8 cellular contexts compared by ENCODE assay signal in the genomic region with DNA sequence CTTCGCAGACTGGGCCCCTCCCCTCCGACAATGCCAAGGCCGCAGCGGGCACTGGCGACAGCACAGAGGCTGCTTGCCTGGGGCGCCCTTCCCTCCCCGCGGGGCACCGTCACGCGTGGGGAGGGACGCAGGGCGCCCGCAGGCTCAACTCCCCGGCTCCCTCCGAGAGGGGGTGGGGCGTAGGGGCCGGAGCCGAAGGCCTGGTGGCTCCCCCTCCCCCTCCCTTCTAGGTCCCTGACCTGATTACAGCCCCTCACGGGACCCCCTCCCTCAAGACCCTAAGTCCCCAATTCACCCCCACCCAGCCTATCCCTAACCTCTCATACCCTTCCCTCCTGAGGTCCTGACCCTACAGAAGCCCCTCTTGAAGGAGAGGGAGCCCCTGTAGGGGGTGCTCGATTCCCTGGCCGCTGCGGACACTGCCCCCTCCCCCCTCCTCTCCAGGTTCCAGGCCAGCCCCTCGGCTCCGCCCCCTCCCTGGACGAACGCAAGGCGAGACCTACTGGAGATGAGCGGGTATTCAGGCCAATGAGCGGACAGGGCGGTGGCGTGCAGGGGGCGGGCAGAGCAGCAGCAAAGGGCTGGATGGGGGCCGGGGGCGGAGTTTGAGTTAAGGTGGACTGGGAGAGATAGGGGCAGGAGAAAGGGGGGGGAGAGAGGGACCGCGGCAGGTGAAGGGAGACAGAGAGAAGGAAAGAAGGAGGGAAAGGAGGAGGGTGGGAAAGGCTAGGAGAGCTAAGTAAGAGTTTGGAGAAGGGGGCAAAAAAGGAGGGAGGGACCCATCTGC. TPM values are rescaled to one million over a fixed set of nuclear protein-coding genes. Genes with fewer than 3 reads are reported as not detected.
DNase-seq lines count a peak whose midpoint lies in the region; ATAC-seq and TF ChIP-seq lines count a peak whose summit lies in the region.

No MANE protein-coding gene starts in this region.

- WGBS in IMR-90 (ENCODE audit: extremely low coverage in 2 of 2, insufficient read length in 1 of 2), 2 experiments, result 0% methylated on average over 8 of the region's 37 CpGs; no CpG with 5 or more reads in 1 of the 2 experiments

- dilution Hi-C loops in IMR-90 (cut with HindIII; ENCODE audit: low sequenced_read_pairs, unreplicated experiment), result no loop called here

- H4K8ac ChIP-seq in IMR-90 (ENCODE audit: low read depth in 2 of 2, low read length in 2 of 2), result peak overlapping the region; percentile 11 to 92; a peak in 3 of 4 replicates

- H3K4me3 ChIP-seq in IMR-90 (ENCODE audit: insufficient read depth, low read depth, low read length), result peak overlapping the region; percentile 75
- H3K4me3 ChIP-seq in OCI-LY3 (ENCODE audit: low read length), result peak overlapping the region; percentile 84
- H3K4me3 ChIP-seq in epithelial cell of esophagus (ENCODE audit: low read length), result peak overlapping the region; percentile 89
- H3K4me3 ChIP-seq in mononuclear cell (ENCODE audit: low read length), result peak overlapping the region; percentile 62

- peak overlapping the region; percentile 47; the same call in 1 of the 2 replicates for H3K56ac ChIP-seq in IMR-90 (ENCODE audit: extremely low read depth, insufficient read depth, low read length)

- H3K79me1 ChIP-seq in IMR-90 (ENCODE audit: low read depth in 1 of 2, low read length in 2 of 2), result peaks cover 14 to 59% of the 10 kb centered on the region in 2 experiments

- DNase-seq in COR-L47 (lab: John Stamatoyannopoulos, UW), result peak; percentile 99
- DNase-seq in IMR-90, result peak; percentile 99
- peak; percentile 98 for DNase-seq in activated T-cell treated with anti-CD3 and anti-CD28 coated beads for 24 hours (ENCODE audit: low read depth)
- peak; percentile 100 for DNase-seq in epithelial cell of esophagus (ENCODE audit: low read depth)
- peak; percentile 95 to 98 for DNase-seq in stimulated activated CD8-positive, alpha-beta memory T cell treated with anti-CD3 and anti-CD28 coated beads, Interleukin-2, amount 100 ng/mL, for 1 hour (ENCODE audit: low read depth in 2 of 2)

- peaks cover 42% of the 10 kb centered on the region for H3K79me2 ChIP-seq in OCI-LY3 (ENCODE audit: low read length)

- in situ Hi-C loops in IMR-90 (cut with MboI; ENCODE audit: low sequenced_read_pairs), result no loop called here

- H3K9me1 ChIP-seq in IMR-90 (ENCODE audit: insufficient read depth, low read length), result peaks cover 12% of the 10 kb centered on the region

- TF ChIP-seq POLR2A in IMR-90 (IDR thresholded peaks at IDR 0.05; ENCODE audit: low read depth, low read length), result no peak

- H3K9me3 ChIP-seq in IMR-90 (ENCODE audit: control insufficient read depth, insufficient read depth, low read length), result no peaks in the 10 kb centered on the region
- no peaks in the 10 kb centered on the region for H3K9me3 ChIP-seq in OCI-LY3 (ENCODE audit: insufficient read depth, low read length)
- H3K9me3 ChIP-seq in mononuclear cell (ENCODE audit: low read depth, low read length), result no peaks in the 10 kb centered on the region

- peak overlapping the region; percentile 94 for H2BK5ac ChIP-seq in IMR-90 (ENCODE audit: low read depth, low read length, poor library complexity, severe bottlenecking)

- H2BK20ac ChIP-seq in IMR-90 (ENCODE audit: low read depth, low read length), result peak overlapping the region; percentile 70; the same call in 1 of the 2 replicates

- H4K91ac ChIP-seq in IMR-90 (ENCODE audit: insufficient read depth, low read depth, low read length), result peak overlapping the region; percentile 94

- CTCF ChIA-PET in IMR-90 (lab: Yijun Ruan, JAX), result interaction anchor here (0.9 kb wide), 1 partner anchor 31 kb away, joined by 4 read pairs; the partner anchor contains the start of gene SHC1

- H2BK15ac ChIP-seq in IMR-90 (ENCODE audit: low read depth, low read length), result peak overlapping the region; percentile 95; the same call in 2 of the 3 replicates

- peak overlapping the region; percentile 96 for H3K18ac ChIP-seq in IMR-90 (ENCODE audit: low read depth, low read length)

- TF ChIP-seq CTCF in IMR-90 (conservative IDR thresholded peaks at IDR 0.05; ENCODE audit: low read depth, low read length) (peak; percentile 50), OCI-LY3 (IDR thresholded peaks at IDR 0.05; ENCODE audit: low read depth, low read length) (peak; percentile 82), epithelial cell of esophagus (IDR thresholded peaks at IDR 0.05; ENCODE audit: insufficient read depth, low read depth, low read length, missing control alignments) (peak; percentile 33)

- H4K20me1 ChIP-seq in IMR-90 (ENCODE audit: insufficient read depth, low read length) (no peaks in the 10 kb centered on the region), OCI-LY3 (ENCODE audit: insufficient read depth, low read length) (peaks cover 2% of the 10 kb centered on the region; the same call in 1 of the 2 replicates)

- H3K36me3 ChIP-seq in IMR-90 (ENCODE audit: control insufficient read depth, insufficient read depth, low read length), result no peaks in the 10 kb centered on the region; the same call in none of the 2 replicates
- peaks cover 7% of the 10 kb centered on the region for H3K36me3 ChIP-seq in OCI-LY3 (replicated peaks; ENCODE audit: low read depth, low read length)

- intact Hi-C loops in IMR-90 (cut with micrococcal nuclease), result loop anchor here (1.0 to 5.0 kb wide), 3 partner anchors 30 to 65 kb away; partner anchors contain the start of genes ADAM15 and PMVK

- H3K4me1 ChIP-seq in IMR-90 (ENCODE audit: control insufficient read depth, insufficient read depth, low read length) (peaks cover 21% of the 10 kb centered on the region), OCI-LY3 (ENCODE audit: low read length) (peaks cover 50% of the 10 kb centered on the region), mononuclear cell (ENCODE audit: insufficient read depth, low read length) (peaks cover 65% of the 10 kb centered on the region)

- TF ChIP-seq RAD21 in IMR-90 (IDR thresholded peaks at IDR 0.05; ENCODE audit: low read length), result 0 out of 2 replicates have a peak, but pooled peaks have one; percentile 11

- no TSS peak for BruUV-seq in IMR-90 (replicated peaks; lab: Mats Ljungman, UMichigan)

- H3K27me3 ChIP-seq in IMR-90 (ENCODE audit: control insufficient read depth, insufficient read depth, low read length), result no peaks in the 10 kb centered on the region
- no peaks in the 10 kb centered on the region for H3K27me3 ChIP-seq in OCI-LY3 (ENCODE audit: low read depth, low read length)
- no peaks in the 10 kb centered on the region for H3K27me3 ChIP-seq in mononuclear cell (ENCODE audit: insufficient read depth, low read length)

- peak overlapping the region; percentile 92 for H2AFZ ChIP-seq in IMR-90 (replicated peaks; ENCODE audit: low read length, poor library complexity)
- H2AFZ ChIP-seq in OCI-LY3 (ENCODE audit: low read depth, low read length), result no peak overlapping the region

- H2AK9ac ChIP-seq in IMR-90 (replicated peaks; ENCODE audit: low read depth, low read length, poor library complexity), result peak overlapping the region; percentile 99

- peak; percentile 53 for ATAC-seq in GM21423 (IDR thresholded peaks at IDR 0.05; ENCODE audit: unreplicated experiment)
- peak; percentile 84 for ATAC-seq in IMR-90 (ENCODE audit: low read depth)

- POLR2A ChIA-PET in IMR-90 (lab: Charles Lee; ENCODE audit: unreplicated experiment), result no interaction called here

- H3K27ac ChIP-seq in IMR-90 (ENCODE audit: insufficient read depth, low read length) (peak overlapping the region; percentile 99), OCI-LY3 (ENCODE audit: low read length) (peak overlapping the region; percentile 95)

- peak overlapping the region; percentile 97 for H3K23ac ChIP-seq in IMR-90 (ENCODE audit: low read depth, low read length)

- peak overlapping the region; percentile 97 for H3K4me2 ChIP-seq in IMR-90 (ENCODE audit: low read depth, low read length)
- H3K4me2 ChIP-seq in OCI-LY3 (ENCODE audit: low read length), result peak overlapping the region; percentile 82

- H3K9ac ChIP-seq in IMR-90 (ENCODE audit: low read depth, low read length), result peak overlapping the region; percentile 89
- H3K9ac ChIP-seq in OCI-LY3 (ENCODE audit: low read length), result peak overlapping the region; percentile 89

- H2AK5ac ChIP-seq in IMR-90 (ENCODE audit: low read depth, low read length), result peak overlapping the region; percentile 97

- peak overlapping the region; percentile 93 for H2BK120ac ChIP-seq in IMR-90 (ENCODE audit: low read depth, low read length)

- peak overlapping the region; percentile 87 for H3K4ac ChIP-seq in IMR-90 (ENCODE audit: low read depth, low read length)

- peak overlapping the region; percentile 89; the same call in 1 of the 2 replicates for H4K5ac ChIP-seq in IMR-90 (ENCODE audit: low read depth, low read length)

- H3K14ac ChIP-seq in IMR-90 (replicated peaks; ENCODE audit: low read depth, low read length), result peak overlapping the region; percentile 87

TF ChIP-seq in IMR-90, 13 proteins besides CTCF, POLR2A, EP300 and RAD21 (continues in another document):
- 0 out of 2 replicates have a peak, but pooled peaks have one; percentile 1 for TF ChIP-seq SMC3 (IDR thresholded peaks at IDR 0.05; ENCODE audit: low read depth, low read length)
- TF ChIP-seq RCOR1 (IDR thresholded peaks at IDR 0.05; ENCODE audit: insufficient replicate concordance, low read length), result no peak
- TF ChIP-seq CEBPB (IDR thresholded peaks at IDR 0.05; ENCODE audit: low read depth, low read length), result no peak

RNA-seq across cellular contexts. Expression of gene ZBTB7B, which starts 0.7 kb away (rescaled TPM):
- total RNA-seq in IMR-90 (2012; rRNA removed) (7.2 and 7.7 TPM in 2 replicates), mononuclear cell (39.6 TPM)
- polyA plus RNA-seq in IMR-90 (2012; rRNA removed), result 17.4 and 22.4 TPM in 2 replicates
- polyA plus RNA-seq in IMR-90 (2012; cell fraction: cytosol; rRNA removed), result 12.4 and 18.5 TPM in 2 replicates
- 50.2 and 97.9 TPM in 2 replicates for polyA plus RNA-seq in IMR-90 (2012; cell fraction: nucleus; rRNA removed; ENCODE audit: low replicate concordance)

RNA-seq across cellular contexts. Expression of gene LENEP, which starts 8.5 kb away (rescaled TPM):
- not detected in 2 replicates for total RNA-seq in IMR-90 (2012; rRNA removed)
- polyA plus RNA-seq in IMR-90 (2012; rRNA removed), result not detected in 2 replicates
- not detected in 2 replicates for polyA plus RNA-seq in IMR-90 (2012; cell fraction: cytosol; rRNA removed)
- polyA plus RNA-seq in IMR-90 (2012; cell fraction: nucleus; rRNA removed; ENCODE audit: low replicate concordance), result not detected in 2 replicates
- 0.63 TPM for total RNA-seq in mononuclear cell

RNA-seq across cellular contexts. Expression of gene FLAD1, which starts 18.7 kb away (rescaled TPM):
- total RNA-seq in IMR-90 (2012; rRNA removed), result 19.7 and 26.3 TPM in 2 replicates
- 37.3 and 39.9 TPM in 2 replicates for polyA plus RNA-seq in IMR-90 (2012; rRNA removed)
- 25.2 and 28.5 TPM in 2 replicates for polyA plus RNA-seq in IMR-90 (2012; cell fraction: cytosol; rRNA removed)
- polyA plus RNA-seq in IMR-90 (2012; cell fraction: nucleus; rRNA removed; ENCODE audit: low replicate concordance), result 46.1 and 80.6 TPM in 2 replicates
- total RNA-seq in mononuclear cell, result 11.3 TPM

RNA-seq across cellular contexts. Expression of gene CKS1B, which starts 27.4 kb away (rescaled TPM):
- 129 and 140 TPM in 2 replicates for total RNA-seq in IMR-90 (2012; rRNA removed)
- 195 and 272 TPM in 2 replicates for polyA plus RNA-seq in IMR-90 (2012; rRNA removed)
- 48.5 and 174 TPM in 2 replicates for polyA plus RNA-seq in IMR-90 (2012; cell fraction: cytosol; rRNA removed)
- polyA plus RNA-seq in IMR-90 (2012; cell fraction: nucleus; rRNA removed; ENCODE audit: low replicate concordance), result 12.1 and 45.9 TPM in 2 replicates
- 5.9 TPM for total RNA-seq in mononuclear cell

RNA-seq across cellular contexts. Expression of gene SHC1, which starts 31.3 kb away (rescaled TPM):
- total RNA-seq in IMR-90 (2012; rRNA removed) (291 and 355 TPM in 2 replicates), mononuclear cell (22.2 TPM)
- polyA plus RNA-seq in IMR-90 (2012; rRNA removed), result 337 and 352 TPM in 2 replicates
- polyA plus RNA-seq in IMR-90 (2012; cell fraction: cytosol; rRNA removed), result 216 and 285 TPM in 2 replicates
- polyA plus RNA-seq in IMR-90 (2012; cell fraction: nucleus; rRNA removed; ENCODE audit: low replicate concordance), result 1,266 and 1,683 TPM in 2 replicates

Comparison
In these comparisons a context has a peak if more than half of its experiments do, and no peak if none do; other contexts are left out.
1. Peak in every context shown above with its lines: DNase-seq, ATAC-seq, H3K4me3 ChIP-seq and H3K27ac ChIP-seq.